Comparison of ENCODE assay signal across 17 cellular contexts in the genomic region with DNA sequence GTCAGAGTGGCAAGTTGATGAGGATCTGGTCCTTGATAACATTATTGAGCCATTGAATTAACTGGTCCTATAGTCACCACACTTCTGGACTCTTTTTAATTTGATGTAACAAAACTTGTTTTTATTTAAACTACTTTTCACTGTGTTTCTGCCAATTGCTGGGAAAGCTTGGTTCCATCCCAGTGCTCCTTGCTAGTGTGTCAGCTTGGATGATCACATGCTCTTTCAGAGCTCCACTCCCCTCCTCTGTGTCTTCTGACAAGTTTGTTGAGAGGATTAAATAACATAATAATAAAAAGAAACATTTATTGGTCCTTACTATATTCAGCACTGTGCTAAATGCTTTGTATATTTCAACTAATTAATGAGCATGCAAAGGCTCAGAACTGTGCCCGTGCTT.
"Had no signal": no experiment of that assay in that cellular context is flagged by ENCODE, and none has a peak within 500 bp of the region (broad histone marks: within the 10 kb centered on the region; RNA-seq: fewer than 3 reads in every experiment).

No MANE protein-coding gene starts in this region.

- H3K4me3 Mint-ChIP-seq: activated B cell treated with CpG ODN at 0.5 μM for 24 hours; activated CD8-positive, alpha-beta T cell treated with anti-CD3 and anti-CD28 coated beads for 36 hours; activated naive CD4-positive, alpha-beta T cell treated with anti-CD3 and anti-CD28 coated beads, Interleukin-2, amount 50 U/mL, for 24 hours; dendritic cell treated with granulocyte-macrophage colony-stimulating factor and Interleukin-4, amounts not matched to agents 40 ng/mL and 50 ng/mL, for 4 days; stimulated activated naive CD8-positive, alpha-beta T cell treated with anti-CD3 and anti-CD28 coated beads, Interleukin-15, amount 100 ng/mL, for 72 hours; type B pancreatic cell had no signal

- H3K36me3 ChIP-seq: cardiac muscle cell, lower lobe of right lung, suprapubic skin had no signal

- H3K27me3 ChIP-seq: cardiac muscle cell, suprapubic skin had no signal

- H3K9me3 Mint-ChIP-seq: activated B cell treated with CpG ODN at 0.5 μM for 24 hours; dendritic cell treated with granulocyte-macrophage colony-stimulating factor and Interleukin-4, amounts not matched to agents 40 ng/mL and 50 ng/mL, for 4 days; immature natural killer cell; type B pancreatic cell had no signal

- H3K4me3 ChIP-seq: cardiac muscle cell, lower lobe of right lung, suprapubic skin had no signal

- ATAC-seq: left colon, lower lobe of right lung had no signal

- H3K27ac ChIP-seq: cardiac muscle cell, lower lobe of right lung, suprapubic skin had no signal

- H3K27ac Mint-ChIP-seq: activated B cell treated with CpG ODN at 0.5 μM for 24 hours; dendritic cell treated with granulocyte-macrophage colony-stimulating factor and Interleukin-4, amounts not matched to agents 40 ng/mL and 50 ng/mL, for 4 days; type B pancreatic cell had no signal

- H3K4me1 Mint-ChIP-seq: activated B cell treated with CpG ODN at 0.5 μM for 24 hours had no signal

- H3K4me1 ChIP-seq: lower lobe of right lung, suprapubic skin had no signal

- DNase-seq: activated B cell treated with CpG ODN at 0.5 μM for 24 hours; activated effector memory CD4-positive, alpha-beta T cell treated with Interleukin-2 at 50 U/mL for 16 hours; activated T-cell treated with anti-CD3 and anti-CD28 coated beads, Interleukin-2, amount 50 U/mL, for 1 hour; amniotic stem cell; effector CD8-positive, alpha-beta T cell; left colon; lower lobe of right lung; nucleus accumbens; stimulated activated naive CD8-positive, alpha-beta T cell treated with anti-CD3 and anti-CD28 coated beads, Interleukin-15, amount 100 ng/mL, for 72 hours had no signal

- H3K36me3 Mint-ChIP-seq: activated naive CD4-positive, alpha-beta T cell treated with anti-CD3 and anti-CD28 coated beads, Interleukin-2, amount 50 U/mL, for 24 hours; immature natural killer cell; naive thymus-derived CD8-positive, alpha-beta T cell; type B pancreatic cell had no signal

- H3K9me3 ChIP-seq: lower lobe of right lung, suprapubic skin had no signal

- H3K27me3 Mint-ChIP-seq: activated CD8-positive, alpha-beta T cell treated with anti-CD3 and anti-CD28 coated beads for 36 hours; activated naive CD4-positive, alpha-beta T cell treated with anti-CD3 and anti-CD28 coated beads, Interleukin-2, amount 50 U/mL, for 24 hours; dendritic cell treated with granulocyte-macrophage colony-stimulating factor and Interleukin-4, amounts not matched to agents 40 ng/mL and 50 ng/mL, for 4 days; naive thymus-derived CD8-positive, alpha-beta T cell; stimulated activated naive CD8-positive, alpha-beta T cell treated with anti-CD3 and anti-CD28 coated beads, Interleukin-15, amount 100 ng/mL, for 72 hours; type B pancreatic cell had no signal
